Comparison of ENCODE assay signal across 13 cellular contexts in the genomic region with DNA sequence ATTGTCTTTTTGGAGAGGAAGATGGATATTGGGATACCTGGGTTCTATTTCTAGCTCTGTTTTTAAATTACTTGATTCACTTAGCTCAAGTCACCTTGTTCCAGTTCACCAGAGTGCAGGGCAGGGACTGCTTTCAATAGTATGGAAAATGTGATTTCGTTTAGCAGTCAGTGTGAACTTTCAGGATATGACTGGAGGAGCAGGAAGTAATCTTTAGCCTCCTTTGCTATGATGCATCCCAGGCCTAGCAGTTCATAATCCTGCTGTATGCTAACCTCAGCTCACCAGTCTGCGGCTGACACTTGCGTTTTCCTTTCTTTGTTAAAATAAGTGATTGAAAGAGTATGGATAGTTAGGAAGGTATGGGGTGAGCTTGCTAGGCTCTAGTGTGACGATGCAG.
"Had no signal": no experiment of that assay in that cellular context is flagged by ENCODE, and none has a peak within 500 bp of the region (broad histone marks: within the 10 kb centered on the region; RNA-seq: fewer than 3 reads in every experiment).

No MANE protein-coding gene starts in this region.

- H3K27ac Mint-ChIP-seq: activated B cell treated with CpG ODN at 0.5 μM for 24 hours; activated CD4-positive, alpha-beta T cell treated with anti-CD3 and anti-CD28 coated beads, Interleukin-2, amount 10 ng/mL, durations not matched to agents 24 days and 14 days; neural progenitor cell; stimulated activated naive B cell treated with anti-CD40 and anti-IgM and Interleukin-4, amounts not matched to agents 10 μg/mL and 1 μg/mL and 100 μg/mL, for 72 hours had no signal

- H3K36me3 ChIP-seq: esophagus muscularis mucosa, neural progenitor cell, ovary, transverse colon had no signal

- H3K4me3 ChIP-seq: dorsolateral prefrontal cortex, esophagus muscularis mucosa, lung, neural progenitor cell, ovary, transverse colon had no signal

- H3K9me3 Mint-ChIP-seq: activated B cell treated with CpG ODN at 0.5 μM for 24 hours; activated CD4-positive, alpha-beta T cell treated with anti-CD3 and anti-CD28 coated beads, Interleukin-2, amount 10 ng/mL, durations not matched to agents 24 days and 14 days; neural progenitor cell; stimulated activated naive B cell treated with anti-CD40 and anti-IgM and Interleukin-4, amounts not matched to agents 10 μg/mL and 1 μg/mL and 100 μg/mL, for 72 hours had no signal

- H3K4me1 ChIP-seq: neural progenitor cell had no signal

- H3K27me3 Mint-ChIP-seq: activated B cell treated with CpG ODN at 0.5 μM for 24 hours; activated CD4-positive, alpha-beta T cell treated with anti-CD3 and anti-CD28 coated beads, Interleukin-2, amount 10 ng/mL, durations not matched to agents 24 days and 14 days; stimulated activated naive B cell treated with anti-CD40 and anti-IgM and Interleukin-4, amounts not matched to agents 10 μg/mL and 1 μg/mL and 100 μg/mL, for 72 hours had no signal

- ATAC-seq: stimulated activated naive B cell treated with anti-CD40 and anti-IgM and Interleukin-4, amounts not matched to agents 10 μg/mL and 1 μg/mL and 100 μg/mL, for 72 hours had no signal

- H3K27me3 ChIP-seq: dorsolateral prefrontal cortex, esophagus muscularis mucosa, neural progenitor cell, ovary, transverse colon had no signal

- H3K4me1 Mint-ChIP-seq: neural progenitor cell had no signal

- H3K27ac ChIP-seq: dorsolateral prefrontal cortex, esophagus muscularis mucosa, neural progenitor cell, ovary, transverse colon had no signal

- DNase-seq: activated B cell treated with CpG ODN at 0.5 μM for 24 hours; activated CD4-positive, alpha-beta T cell treated with anti-CD3 and anti-CD28 coated beads, Interleukin-2, amount 10 ng/mL, durations not matched to agents 24 days and 14 days; activated CD8-positive, alpha-beta memory T cell treated with anti-CD3 and anti-CD28 coated beads, Interleukin-2, amount 50 U/mL, for 48 hours; dorsolateral prefrontal cortex; hypothalamus; midbrain; ovary; stimulated activated naive B cell treated with anti-CD40 and anti-IgM and Interleukin-4, amounts not matched to agents 10 μg/mL and 1 μg/mL and 100 μg/mL, for 72 hours; SW 1271; transverse colon had no signal

- H3K9me3 ChIP-seq: esophagus muscularis mucosa, ovary, transverse colon had no signal

- H3K4me3 Mint-ChIP-seq: activated B cell treated with CpG ODN at 0.5 μM for 24 hours; activated CD4-positive, alpha-beta T cell treated with anti-CD3 and anti-CD28 coated beads, Interleukin-2, amount 10 ng/mL, durations not matched to agents 24 days and 14 days; neural progenitor cell; stimulated activated naive B cell treated with anti-CD40 and anti-IgM and Interleukin-4, amounts not matched to agents 10 μg/mL and 1 μg/mL and 100 μg/mL, for 72 hours had no signal

- H3K9ac ChIP-seq: neural progenitor cell had no signal

- H3K36me3 Mint-ChIP-seq: neural progenitor cell had no signal
